Comparison of ENCODE assay signal across 19 cellular contexts in the genomic region with DNA sequence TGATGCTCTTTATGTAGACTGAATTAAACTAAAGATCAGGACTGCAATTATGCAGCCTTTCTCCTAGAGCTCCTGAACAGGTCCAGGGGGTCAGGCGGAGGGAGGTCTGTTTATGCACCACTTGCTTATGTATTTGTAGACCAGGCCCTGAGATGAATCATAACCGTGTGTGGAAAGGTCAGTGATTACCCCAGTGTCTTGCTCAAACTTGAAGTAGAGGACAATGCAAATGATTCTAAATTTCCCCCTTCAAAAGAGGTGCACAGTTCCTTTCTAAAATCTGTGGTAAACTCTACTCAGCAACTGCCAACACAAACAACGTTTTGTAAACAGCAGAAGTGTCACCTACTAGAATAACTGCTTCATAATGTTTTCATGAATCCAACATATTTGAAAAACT. TPM values are rescaled to one million over a fixed set of nuclear protein-coding genes. Genes with fewer than 3 reads are reported as not detected.
DNase-seq lines count a peak whose midpoint lies in the region; ATAC-seq, FAIRE-seq and TF ChIP-seq lines count a peak whose summit lies in the region.
"Had no signal": no experiment of that assay in that cellular context is flagged by ENCODE, and none has a peak within 500 bp of the region (broad histone marks: within the 10 kb centered on the region; RNA-seq: fewer than 3 reads in every experiment).

No MANE protein-coding gene starts in this region.

- H3K4me1 Mint-ChIP-seq in memory B cell, result peaks cover 19% of the 10 kb centered on the region

- H3K9me3 ChIP-seq in OCI-LY7 (ENCODE audit: low read length) (no peaks in the 10 kb centered on the region; the same call in 1 of the 2 replicates), heart right ventricle (no peaks in the 10 kb centered on the region)
- H3K9me3 ChIP-seq: HAP-1 had no signal

- H3K4me3 ChIP-seq in OCI-LY7 (ENCODE audit: low read depth, low read length, poor library complexity, severe bottlenecking) (no peak overlapping the region), heart right ventricle (no peak overlapping the region)
- H3K4me3 ChIP-seq: BLaER1 treated with 17β-estradiol and CSF1 and Interleukin-3, amounts not matched to agents 10 nM and 100 nM; GM23248; HAP-1; PC-9 had no signal

- no peaks in the 10 kb centered on the region for H3K79me2 ChIP-seq in OCI-LY7 (ENCODE audit: insufficient read depth, low read depth, low read length)

- no peaks in the 10 kb centered on the region for H3K27me3 ChIP-seq in heart right ventricle
- H3K27me3 ChIP-seq: BLaER1 treated with 17β-estradiol and CSF1 and Interleukin-3, amounts not matched to agents 10 nM and 100 nM had no signal

- TF ChIP-seq CTCF in OCI-LY7 (conservative IDR thresholded peaks at IDR 0.05; ENCODE audit: low read length) (no peak), heart right ventricle (IDR thresholded peaks at IDR 0.05) (no peak)

- no peaks in the 10 kb centered on the region for H3K36me3 ChIP-seq in OCI-LY7 (ENCODE audit: insufficient read depth, low read length)
- no peaks in the 10 kb centered on the region for H3K36me3 ChIP-seq in heart right ventricle
- H3K36me3 ChIP-seq: BLaER1 treated with 17β-estradiol and CSF1 and Interleukin-3, amounts not matched to agents 10 nM and 100 nM; HAP-1 had no signal

- CTCF ChIA-PET in OCI-LY7 (lab: Charles Lee; ENCODE audit: unreplicated experiment), result no interaction called here

- DNase-seq in GM12891 (ENCODE audit: insufficient read length, low spot score) (no peak), OCI-LY7 (ENCODE audit: low spot score) (no peak), memory B cell (ENCODE audit: low spot score in 2 of 2) (no peak), DMS114 treated with DMSO at 0.1 percent for 48 hours (lab: John Stamatoyannopoulos, UW; ENCODE audit: unreplicated experiment) (no peak), heart right ventricle (no peak)
- DNase-seq: CD8-positive, alpha-beta T cell; DMS79; GM23248; NCI-H1417 treated with DMSO at 0.1 percent for 48 hours; NCI-H187 treated with DMSO at 0.1 percent for 48 hours; NCI-H345; NCI-H524 treated with DMSO at 0.1 percent for 48 hours had no signal

- peak overlapping the region; percentile 30; the same call in 1 of the 2 replicates for H2AFZ ChIP-seq in OCI-LY7 (ENCODE audit: low read length)
- H2AFZ ChIP-seq: GM23248, PC-9 had no signal

- no peaks in the 10 kb centered on the region for H3K9me2 ChIP-seq in OCI-LY7 (ENCODE audit: insufficient read depth, low read length)

- BruUV-seq in OCI-LY7 (replicated peaks; lab: Mats Ljungman, UMichigan), result no TSS peak

- H4K20me1 ChIP-seq in OCI-LY7 (ENCODE audit: insufficient read depth, low read length), result no peaks in the 10 kb centered on the region
- H4K20me1 ChIP-seq: BLaER1 treated with 17β-estradiol and CSF1 and Interleukin-3, amounts not matched to agents 10 nM and 100 nM had no signal

- no peaks in the 10 kb centered on the region for H3K27me3 Mint-ChIP-seq in memory B cell

- peaks cover 6% of the 10 kb centered on the region for H3K4me1 ChIP-seq in OCI-LY7 (ENCODE audit: insufficient read depth, low read length, poor library complexity, severe bottlenecking)
- H3K4me1 ChIP-seq in heart right ventricle, result no peaks in the 10 kb centered on the region

- H3K27ac Mint-ChIP-seq in memory B cell, result no peak overlapping the region
- H3K27ac Mint-ChIP-seq: CD8-positive, alpha-beta T cell; T-helper 1 cell treated with Interleukin-12 subunit alpha and Interleukin-12 subunit beta and Interleukin-4 antibody, amounts not matched to agents 30 μg/mL and 1 μg/mL, for 36 hours had no signal

- TF ChIP-seq POLR2A in GM12891 (IDR thresholded peaks at IDR 0.05; ENCODE audit: low read depth, low read length), result no peak

- H3K9me3 Mint-ChIP-seq in memory B cell, result no peaks in the 10 kb centered on the region
- H3K9me3 Mint-ChIP-seq: CD8-positive, alpha-beta T cell; T-helper 1 cell treated with Interleukin-12 subunit alpha and Interleukin-12 subunit beta and Interleukin-4 antibody, amounts not matched to agents 30 μg/mL and 1 μg/mL, for 36 hours had no signal

- FAIRE-seq in GM12891 (lab: Jason Lieb, UNC), result no peak
- FAIRE-seq: D721Med had no signal

- ATAC-seq in GM21619 (IDR thresholded peaks at IDR 0.05; ENCODE audit: unreplicated experiment) (peak; percentile 53), memory B cell (ENCODE audit: low read depth) (peak; percentile 43), HG02840 (IDR thresholded peaks at IDR 0.05; ENCODE audit: low FRiP score, unreplicated experiment) (no peak), heart right ventricle (no peak)
- ATAC-seq: CD8-positive, alpha-beta T cell had no signal

- POLR2A ChIA-PET in OCI-LY7 (lab: Charles Lee), result interaction anchor here (0.5 to 0.6 kb wide), 2 partner anchors 22 to 28 kb away, joined by 3 read pairs; no protein-coding TSS in a partner anchor

- 85 to 86% methylated on average over 3 of the region's 3 CpGs for WGBS in heart right ventricle, 2 donors

- H3K4me2 ChIP-seq in OCI-LY7 (ENCODE audit: low read length), result no peak overlapping the region
- H3K4me2 ChIP-seq: BLaER1 treated with 17β-estradiol and CSF1 and Interleukin-3, amounts not matched to agents 10 nM and 100 nM; PC-9 had no signal

- no peak overlapping the region for H3K27ac ChIP-seq in OCI-LY7 (ENCODE audit: low read depth, low read length, poor library complexity, severe bottlenecking)
- no peak overlapping the region for H3K27ac ChIP-seq in heart right ventricle
- H3K27ac ChIP-seq: BLaER1 treated with 17β-estradiol and CSF1 and Interleukin-3, amounts not matched to agents 10 nM and 100 nM; GM23248; PC-9 had no signal

- peaks cover 9% of the 10 kb centered on the region for H3K36me3 Mint-ChIP-seq in memory B cell
- H3K36me3 Mint-ChIP-seq: CD8-positive, alpha-beta T cell had no signal

- intact Hi-C loops in OCI-LY7 (cut with micrococcal nuclease; ENCODE audit: unreplicated experiment) (no loop called here), heart right ventricle (cut with DNase I) (loop anchor here in 1 of 10 donors (10.0 kb wide), 2 partner anchors 66 to 244 kb away; a partner anchor contains a TSS)

- H3K4me3 Mint-ChIP-seq in memory B cell, result no peak overlapping the region
- H3K4me3 Mint-ChIP-seq: CD8-positive, alpha-beta T cell; T-helper 1 cell treated with Interleukin-12 subunit alpha and Interleukin-12 subunit beta and Interleukin-4 antibody, amounts not matched to agents 30 μg/mL and 1 μg/mL, for 36 hours had no signal

TF ChIP-seq in GM12891, 5 proteins besides CTCF, POLR2A, EP300 and RAD21:
- no peak for TF ChIP-seq POLR2AphosphoS5 (IDR thresholded peaks at IDR 0.05; ENCODE audit: low read depth, low read length)
- TF ChIP-seq SPI1 (IDR thresholded peaks at IDR 0.05; ENCODE audit: low read depth, low read length), result peak; percentile 26
- TF ChIP-seq POU2F2 (IDR thresholded peaks at IDR 0.05; ENCODE audit: low read depth, low read length), result no peak
- no peak for TF ChIP-seq TAF1 (IDR thresholded peaks at IDR 0.05; ENCODE audit: low read depth, low read length)

RNA-seq across cellular contexts. Expression of a gene that starts 13.0 kb away (rescaled TPM):
- 3.1 TPM for polyA plus RNA-seq in GM12891 (2012; ENCODE audit: low read depth, missing spikeins)
- 1.0 and 1.6 TPM in 2 replicates for total RNA-seq in OCI-LY7 (2014; rRNA removed; shearing (Covaris generic))
- 10.4 and 13.0 TPM in 2 replicates for total RNA-seq in OCI-LY7 (2022)
- total RNA-seq in heart right ventricle, result 10 to 100 TPM in 9 of 10 donors, 1 to 10 TPM in 1; 9.9 to 20.3 (median 14.6) TPM
- 1 to 10 TPM; 4.4 to 8.3 TPM for polyA plus RNA-seq in heart right ventricle

Comparison
In these comparisons a context has a peak if more than half of its experiments do, and no peak if none do; other contexts are left out.
1. ATAC-seq: peak in GM21619 (single experiment) and memory B cell (single experiment); none in HG02840 (single experiment) and heart right ventricle (0 of 8).